8 cellular contexts compared by ENCODE assay signal in the genomic region with DNA sequence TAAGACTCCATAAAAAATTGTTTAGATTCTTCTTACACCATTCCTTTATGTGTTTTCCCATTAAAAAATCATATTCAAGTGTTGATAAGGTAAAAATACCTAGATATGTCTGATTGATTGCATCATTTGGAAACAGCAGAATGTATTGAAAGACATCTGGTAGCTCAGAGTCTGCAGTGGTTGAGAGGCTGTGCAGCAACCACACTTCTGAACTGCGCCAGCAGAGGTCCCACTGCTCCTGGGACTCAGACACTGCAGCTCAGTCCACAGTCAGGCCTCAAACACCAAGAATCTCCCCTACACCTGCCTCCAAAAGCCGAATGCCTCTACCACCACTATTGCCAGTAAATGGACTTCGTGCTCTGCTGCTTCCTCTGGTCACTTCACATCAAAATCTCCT.
DNase-seq lines count a peak whose midpoint lies in the region; FAIRE-seq and TF ChIP-seq lines count a peak whose summit lies in the region.

No MANE protein-coding gene starts in this region.

- FAIRE-seq in small intestine (lab: Jason Lieb, UNC), result no peak

- H3K27me3 ChIP-seq in spleen (replicated peaks in 1 of 7) (no peaks in the 10 kb centered on the region), small intestine (ENCODE audit: control insufficient read depth in 2 of 2, insufficient read depth in 2 of 2, low read length in 2 of 2) (no peaks in the 10 kb centered on the region)

- H3K36me3 ChIP-seq in spleen (no peaks in the 10 kb centered on the region), small intestine (ENCODE audit: control insufficient read depth in 2 of 2, insufficient read depth in 2 of 2, low read length in 2 of 2) (no peaks in the 10 kb centered on the region)

- TF ChIP-seq POLR2A in spleen (IDR thresholded peaks at IDR 0.05), result no peak

- peak; percentile 63 for DNase-seq in GM10266 (ENCODE audit: extremely low spot score)
- peak; percentile 13 for DNase-seq in H4 (ENCODE audit: low spot score)
- DNase-seq in NCI-H460 (ENCODE audit: extremely low read depth, low read depth), result peak; percentile 14
- peak; percentile 33 to 54 for DNase-seq in activated T-cell treated with anti-CD3 and anti-CD28 coated beads, Interleukin-2, amount 50 U/mL, for 48 hours
- DNase-seq in glomerular visceral epithelial cell (ENCODE audit: extremely low spot score), result peak; percentile 5
- DNase-seq in spleen, result peak; percentile 74
- no peak for DNase-seq in small intestine
- no peak for DNase-seq in NCI-H128 (lab: John Stamatoyannopoulos, UW; ENCODE audit: unreplicated experiment)

- H3K4me1 ChIP-seq in spleen (peaks cover 0 to 3% (median 0%) of the 10 kb centered on the region in 6 donors), small intestine (ENCODE audit: control insufficient read depth in 2 of 2, insufficient read depth in 1 of 2, low read depth in 1 of 2, low read length in 1 of 2) (no peaks in the 10 kb centered on the region)

- H3K27ac ChIP-seq in spleen, result no peak overlapping the region
- no peak overlapping the region for H3K27ac ChIP-seq in small intestine (ENCODE audit: low read depth in 1 of 2, low read length in 1 of 2)

- H3K4me3 ChIP-seq in spleen (no peak overlapping the region), small intestine (ENCODE audit: low read depth in 1 of 2, low read length in 2 of 2) (no peak overlapping the region)

- intact Hi-C loops in spleen (cut with DNase I; ENCODE audit: low total_unique reads), result loop anchor here (10.0 kb wide), 1 partner anchor 90 kb away; no protein-coding TSS in a partner anchor

- TF ChIP-seq CTCF in GM10266 (IDR thresholded peaks at IDR 0.05; ENCODE audit: control insufficient read depth, insufficient read depth, low read depth, missing control alignments), result peak; percentile 54
- TF ChIP-seq CTCF in spleen (IDR thresholded peaks at IDR 0.05 in 8 of 11, conservative IDR thresholded peaks at IDR 0.05 in 3 of 11), result peak in 9 of 11 experiments; percentile 11 to 65 (median 40)

- WGBS in spleen, 5 donors, result 54 to 82% (median 66%) methylated on average over 3 of the region's 3 CpGs
- WGBS in small intestine, 3 donors, result 56 to 78% (median 69%) methylated on average over 3 of the region's 3 CpGs

- no peaks in the 10 kb centered on the region for H3K9me3 ChIP-seq in spleen
- H3K9me3 ChIP-seq in small intestine (ENCODE audit: control insufficient read depth, low read depth), result no peaks in the 10 kb centered on the region

Comparison
In these comparisons a context has a peak if more than half of its experiments do, and no peak if none do; other contexts are left out.
1. DNase-seq: peak in GM10266 (single experiment), H4 (single experiment), NCI-H460 (single experiment), activated T-cell treated with anti-CD3 and anti-CD28 coated beads, Interleukin-2, amount 50 U/mL, for 48 hours (2 of 2), glomerular visceral epithelial cell (single experiment) and spleen (single experiment); none in small intestine (single experiment) and NCI-H128 (single experiment).